17 cellular contexts compared by ENCODE assay signal in the genomic region with DNA sequence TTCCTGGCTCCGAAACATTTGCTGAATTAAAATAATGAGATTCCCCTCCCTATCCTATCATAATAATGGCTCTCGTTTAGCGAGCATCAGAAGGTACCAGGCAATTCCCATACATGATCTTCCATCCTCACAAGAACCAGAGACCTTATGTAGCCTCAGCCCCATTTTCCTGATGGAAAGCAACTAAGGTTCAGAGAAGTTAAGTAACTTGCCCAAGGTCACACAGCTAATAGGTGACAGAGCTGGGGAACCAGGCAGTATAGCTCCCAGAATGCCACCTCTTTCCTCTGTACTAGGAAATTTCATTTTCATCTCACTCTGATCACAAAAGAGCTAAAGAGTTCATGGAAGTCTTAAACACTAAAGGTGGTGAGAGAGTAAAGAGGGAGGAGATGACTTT. TPM values are rescaled to one million over a fixed set of nuclear protein-coding genes. Genes with fewer than 3 reads are reported as not detected.
A peak's percentile ranks its signal among the peaks of the same experiment; 100 is the strongest.
DNase-seq lines count a peak whose midpoint lies in the region; ATAC-seq, FAIRE-seq and TF ChIP-seq lines count a peak whose summit lies in the region.
"Had no signal": no experiment of that assay in that cellular context is flagged by ENCODE, and none has a peak within 500 bp of the region (broad histone marks: within the 10 kb centered on the region; RNA-seq: fewer than 3 reads in every experiment).

No MANE protein-coding gene starts in this region.

- in situ Hi-C loops in HepG2 (cut with HindIII; ENCODE audit: extremely low pct_ligation_motif_present, low pct_unique_long_range_greater_than_20kb), result no loop called here
- in situ Hi-C loops in K562 (cut with MboI), result no loop called here

- CTCF ChIA-PET in HepG2 (lab: Yijun Ruan, JAX; ENCODE audit: low intra/inter-chr PET ratio, low total read pairs) (no interaction called here), K562 (lab: Yijun Ruan, JAX; ENCODE audit: low intra/inter-chr PET ratio) (no interaction called here)

- H3K4me3 ChIP-seq in HepG2 (replicated peaks in 1 of 3; ENCODE audit: insufficient read depth in 1 of 3, low read depth in 2 of 3, low read length in 3 of 3) (no peak overlapping the region), right lobe of liver (no peak overlapping the region), K562 (no peak overlapping the region), neural cell (ENCODE audit: low read length) (peak overlapping the region; percentile 82)
- H3K4me3 ChIP-seq: GM12878, GM23248 had no signal

- BruUV-seq in HepG2 (replicated peaks; lab: Mats Ljungman, UMichigan), result no TSS peak
- BruUV-seq in K562 (replicated peaks; lab: Mats Ljungman, UMichigan), result no TSS peak

- H3K36me3 ChIP-seq in HepG2 (replicated peaks in 1 of 2; ENCODE audit: control insufficient read depth in 1 of 2, insufficient read depth in 2 of 2, low read length in 2 of 2) (no peaks in the 10 kb centered on the region), right lobe of liver (no peaks in the 10 kb centered on the region), K562 (ENCODE audit: control insufficient read depth, insufficient read depth, low read length) (no peaks in the 10 kb centered on the region), neural cell (ENCODE audit: insufficient read depth, low read length) (no peaks in the 10 kb centered on the region)

- TF ChIP-seq RAD21 in HepG2 (CRISPR knock-in tag; IDR thresholded peaks at IDR 0.05) (no peak), K562 (CRISPR knock-in tag; conservative IDR thresholded peaks at IDR 0.05 in 1 of 2, IDR thresholded peaks at IDR 0.05 in 1 of 2) (no peak), neural cell (conservative IDR thresholded peaks at IDR 0.05) (no peak)

- TF ChIP-seq EP300 in HepG2 (IDR thresholded peaks at IDR 0.05; ENCODE audit: low read depth in 2 of 2, low read length in 2 of 2), result no peak
- TF ChIP-seq EP300 in HepG2 (CRISPR knock-in tag; IDR thresholded peaks at IDR 0.05; ENCODE audit: borderline replicate concordance), result no peak
- no peak for TF ChIP-seq EP300 in K562 (IDR thresholded peaks at IDR 0.05; ENCODE audit: low read length)
- TF ChIP-seq EP300 in neural cell (conservative IDR thresholded peaks at IDR 0.05; ENCODE audit: poor library complexity, severe bottlenecking), result no peak

- H2AFZ ChIP-seq in HepG2 (ENCODE audit: low read length) (no peak overlapping the region), K562 (ENCODE audit: low read depth, low read length) (no peak overlapping the region), neural cell (ENCODE audit: low read depth, low read length) (no peak overlapping the region)
- H2AFZ ChIP-seq: GM23248 had no signal

- POLR2A ChIA-PET in HepG2 (lab: Yijun Ruan, JAX) (no interaction called here), K562 (lab: Yijun Ruan, JAX) (no interaction called here)

- H4K20me1 ChIP-seq in HepG2 (ENCODE audit: insufficient read depth, low read length), result no peaks in the 10 kb centered on the region
- H4K20me1 ChIP-seq in K562 (replicated peaks; ENCODE audit: control insufficient read depth, insufficient read depth, low read length), result no peaks in the 10 kb centered on the region
- H4K20me1 ChIP-seq in neural cell (ENCODE audit: insufficient read depth), result no peaks in the 10 kb centered on the region

- no peaks in the 10 kb centered on the region for H3K9me3 Mint-ChIP-seq in type B pancreatic cell
- no peaks in the 10 kb centered on the region for H3K9me3 Mint-ChIP-seq in activated T-helper 17 cell treated with anti-CD3 and anti-CD28 coated beads, Interleukin-2, amount 50 U/mL, for 72 hours
- H3K9me3 Mint-ChIP-seq: CD4-positive, alpha-beta memory T cell had no signal

- 0% methylated on average over 2 of the region's 3 CpGs for WGBS in HepG2 (ENCODE audit: low lambda C conversion rate)
- WGBS in right lobe of liver (ENCODE audit: insufficient coverage, low coverage, low lambda C conversion rate, missing lambda C conversion rate), result 91% methylated on average over 3 of the region's 3 CpGs
- WGBS in K562 (ENCODE audit: insufficient coverage, low coverage, missing lambda C conversion rate), result 0% methylated on average over 2 of the region's 3 CpGs

- H3K4me1 Mint-ChIP-seq in type B pancreatic cell (ENCODE audit: unreplicated experiment), result peaks cover 55% of the 10 kb centered on the region
- H3K4me1 Mint-ChIP-seq in activated T-helper 17 cell treated with anti-CD3 and anti-CD28 coated beads, Interleukin-2, amount 50 U/mL, for 72 hours, result no peaks in the 10 kb centered on the region

- H3K27me3 ChIP-seq in HepG2 (ENCODE audit: control insufficient read depth in 1 of 2, insufficient read depth in 2 of 2, low read length in 2 of 2) (peaks cover 24 to 98% of the 10 kb centered on the region in 2 experiments), right lobe of liver (peaks cover 0 to 9% of the 10 kb centered on the region in 2 donors), K562 (ENCODE audit: control insufficient read depth in 2 of 2, insufficient read depth in 2 of 2, low read length in 2 of 2) (peaks cover 25 to 82% of the 10 kb centered on the region in 2 experiments), neural cell (ENCODE audit: insufficient read depth, low read depth, low read length) (peaks cover 40% of the 10 kb centered on the region)

- H3K27ac ChIP-seq in HepG2 (ENCODE audit: extremely low read length, insufficient read depth, low read length) (no peak overlapping the region), right lobe of liver (no peak overlapping the region), K562 (ENCODE audit: extremely low read depth, low read depth, low read length) (no peak overlapping the region), neural cell (ENCODE audit: low read length) (no peak overlapping the region)
- H3K27ac ChIP-seq: 22Rv1, GM23248 had no signal

- TF ChIP-seq POLR2A in HepG2 (IDR thresholded peaks at IDR 0.05; ENCODE audit: insufficient read depth in 1 of 2, low read depth in 2 of 2, low read length in 2 of 2), result no peak
- TF ChIP-seq POLR2A in right lobe of liver (IDR thresholded peaks at IDR 0.05), result no peak
- no peak for TF ChIP-seq POLR2A in K562 (conservative IDR thresholded peaks at IDR 0.05)

- H3K4me3 Mint-ChIP-seq in type B pancreatic cell, result peak overlapping the region; percentile 79
- H3K4me3 Mint-ChIP-seq in activated T-helper 17 cell treated with anti-CD3 and anti-CD28 coated beads, Interleukin-2, amount 50 U/mL, for 72 hours, result no peak overlapping the region

- H3K9me3 ChIP-seq in HepG2 (ENCODE audit: low read length) (no peaks in the 10 kb centered on the region), right lobe of liver (no peaks in the 10 kb centered on the region), K562 (replicated peaks; ENCODE audit: control insufficient read depth, insufficient read depth, low read depth, low read length) (no peaks in the 10 kb centered on the region), neural cell (ENCODE audit: low read length) (no peaks in the 10 kb centered on the region)

- H3F3A ChIP-seq in neural cell (ENCODE audit: insufficient read depth, low read length, poor library complexity, severe bottlenecking), result no peaks in the 10 kb centered on the region

- H3K4me1 ChIP-seq in HepG2 (ENCODE audit: insufficient read depth, low read length) (peaks cover 15% of the 10 kb centered on the region), right lobe of liver (peaks cover 0 to 7% (median 0%) of the 10 kb centered on the region in 4 donors), K562 (replicated peaks in 1 of 2; ENCODE audit: control insufficient read depth in 2 of 2, insufficient read depth in 2 of 2, low read length in 2 of 2) (peaks cover 0 to 13% of the 10 kb centered on the region in 2 experiments; a peak in 2 of 5 replicates)

- intact Hi-C loops in HepG2 (cut with micrococcal nuclease; ENCODE audit: unreplicated experiment) (loop anchor here (5.0 to 10.0 kb wide), 2 partner anchors 49 to 101 kb away; no protein-coding TSS in a partner anchor), right lobe of liver (cut with DNase I) (no loop called here), K562 (cut with micrococcal nuclease) (no loop called here)

- DNase-seq in HepG2 (ENCODE audit: low spot score) (no peak), right lobe of liver (no peak), K562 (ENCODE audit: extremely low read depth in 1 of 4, low spot score in 3 of 4) (no peak), type B pancreatic cell (ENCODE audit: extremely low spot score, unreplicated experiment) (no peak), NCI-H2107 (lab: John Stamatoyannopoulos, UW) (no peak)
- DNase-seq in NK-92 treated with Interleukin-12 subunit alpha and Interleukin-12 subunit beta, amount 100 ng/mL, for 24 hours (lab: John Stamatoyannopoulos, UW), result no peak
- DNase-seq: AML-193; CD4-positive, alpha-beta memory T cell; DMS79; GM23248; H7 had no signal

- ATAC-seq in HepG2, result no peak
- ATAC-seq in right lobe of liver, result no peak
- no peak for ATAC-seq in K562
- ATAC-seq in activated T-helper 17 cell treated with anti-CD3 and anti-CD28 coated beads, Interleukin-2, amount 50 U/mL, for 72 hours (replicated peaks), result no peak
- ATAC-seq: GM12878 had no signal

- no peaks in the 10 kb centered on the region for H3K9me1 ChIP-seq in K562 (ENCODE audit: control insufficient read depth, insufficient read depth, low read length)

- H3K4me2 ChIP-seq in HepG2 (ENCODE audit: low read depth, low read length), result no peak overlapping the region
- H3K4me2 ChIP-seq in K562 (ENCODE audit: insufficient read depth, low read length), result no peak overlapping the region
- H3K4me2 ChIP-seq in neural cell (ENCODE audit: low read length), result no peak overlapping the region

- TF ChIP-seq CTCF in HepG2 (CRISPR knock-in tag; IDR thresholded peaks at IDR 0.05) (no peak), right lobe of liver (IDR thresholded peaks at IDR 0.05) (no peak), K562 (IDR thresholded peaks at IDR 0.05 in 2 of 3, conservative IDR thresholded peaks at IDR 0.05 in 1 of 3; ENCODE audit: insufficient read depth in 2 of 3, low read depth in 1 of 3, low read length in 3 of 3) (no peak), neural cell (IDR thresholded peaks at IDR 0.05; ENCODE audit: poor library complexity, severe bottlenecking) (no peak), type B pancreatic cell (conservative IDR thresholded peaks at IDR 0.05) (no peak)

- H3K27ac Mint-ChIP-seq in type B pancreatic cell, result no peak overlapping the region
- H3K27ac Mint-ChIP-seq in activated T-helper 17 cell treated with anti-CD3 and anti-CD28 coated beads, Interleukin-2, amount 50 U/mL, for 72 hours, result no peak overlapping the region
- H3K27ac Mint-ChIP-seq: CD4-positive, alpha-beta memory T cell had no signal

- FAIRE-seq in HepG2 (lab: Jason Lieb, UNC), result no peak
- FAIRE-seq in K562 (lab: Jason Lieb, UNC), result no peak
- FAIRE-seq: GM12878, GM18507 had no signal

- peaks cover 4% of the 10 kb centered on the region for H3K36me3 Mint-ChIP-seq in type B pancreatic cell
- no peaks in the 10 kb centered on the region for H3K36me3 Mint-ChIP-seq in activated T-helper 17 cell treated with anti-CD3 and anti-CD28 coated beads, Interleukin-2, amount 50 U/mL, for 72 hours (ENCODE audit: low read depth)
- H3K36me3 Mint-ChIP-seq: CD4-positive, alpha-beta memory T cell had no signal

- H3K79me2 ChIP-seq in HepG2 (ENCODE audit: insufficient read depth, low read length) (no peaks in the 10 kb centered on the region), K562 (ENCODE audit: control insufficient read depth, insufficient read depth, low read length) (no peaks in the 10 kb centered on the region), neural cell (replicated peaks; ENCODE audit: insufficient read depth, low read length) (no peaks in the 10 kb centered on the region)

- no peaks in the 10 kb centered on the region for H3K9me2 ChIP-seq in neural cell (ENCODE audit: insufficient read depth, low read length)

- peaks cover 76% of the 10 kb centered on the region for H3K27me3 Mint-ChIP-seq in type B pancreatic cell
- H3K27me3 Mint-ChIP-seq in activated T-helper 17 cell treated with anti-CD3 and anti-CD28 coated beads, Interleukin-2, amount 50 U/mL, for 72 hours, result peaks cover 60% of the 10 kb centered on the region

- H3K9ac ChIP-seq in HepG2 (ENCODE audit: insufficient read depth, low read depth, low read length), result no peak overlapping the region
- H3K9ac ChIP-seq in K562 (ENCODE audit: insufficient read depth in 1 of 2, low read depth in 2 of 2, low read length in 2 of 2), result no peak overlapping the region
- H3K9ac ChIP-seq in neural cell (ENCODE audit: low read length), result no peak overlapping the region
- H3K9ac ChIP-seq: GM23248 had no signal

RNA-seq across cellular contexts. Expression of a gene that starts 2.4 kb away (rescaled TPM):
- 0.07 and 0.33 TPM in 2 replicates for total RNA-seq in HepG2 (2016; rRNA removed; fragmentation: Illumina TruSeq; extraction: Trizol)
- 0.09 TPM in 1 of 2 replicates, not detected in the other for total RNA-seq in HepG2 (2016; cell fraction: cytosol; rRNA removed; fragmentation: Illumina TruSeq; extraction: Trizol; ENCODE audit: low read depth)
- total RNA-seq in HepG2 (2016; cell fraction: insoluble cytoplasmic fraction; rRNA removed; fragmentation: Illumina TruSeq; extraction: Trizol), result 0.03 and 0.06 TPM in 2 replicates
- 0.07 and 0.09 TPM in 2 replicates for total RNA-seq in HepG2 (2016; cell fraction: membrane; rRNA removed; fragmentation: Illumina TruSeq; extraction: Trizol)
- 0.43 and 0.72 TPM in 2 replicates for total RNA-seq in HepG2 (2016; cell fraction: nucleus; rRNA removed; fragmentation: Illumina TruSeq; extraction: Trizol)
- polyA plus RNA-seq in HepG2 (2011; rRNA removed), result 0.09 and 0.22 TPM in 2 replicates
- polyA plus RNA-seq in HepG2 (2011; cell fraction: cytosol; rRNA removed), result 0.05 TPM in 2 replicates
- 0.52 and 0.96 TPM in 2 replicates for polyA plus RNA-seq in HepG2 (2011; cell fraction: nucleus; rRNA removed)
- 0.17 and 0.23 TPM in 2 replicates for polyA plus RNA-seq in HepG2 (2012)
- polyA plus RNA-seq in HepG2 (2016; cell fraction: cytosol; fragmentation: Illumina TruSeq; extraction: Trizol; ENCODE audit: low read depth), result 0.12 TPM in 1 of 2 replicates, not detected in the other
- 0.17 TPM in 1 of 2 replicates, not detected in the other for polyA plus RNA-seq in HepG2 (2016; cell fraction: insoluble cytoplasmic fraction; fragmentation: Illumina TruSeq; extraction: Trizol; ENCODE audit: low read depth)
- 0.05 TPM in 1 of 2 replicates, not detected in the other for polyA plus RNA-seq in HepG2 (2016; cell fraction: membrane; fragmentation: Illumina TruSeq; extraction: Trizol; ENCODE audit: low read depth)
- 0.11 TPM in 1 of 2 replicates, not detected in the other for polyA plus RNA-seq in HepG2 (2016; cell fraction: nucleus; fragmentation: Illumina TruSeq; extraction: Trizol; ENCODE audit: insufficient read depth, low read depth)
- polyA minus RNA-seq in HepG2 (2011; rRNA and poly(A)+ RNA removed; ENCODE audit: low replicate concordance), result 0.05 and 2.2 TPM in 2 replicates
- 0.59 TPM in 1 of 2 replicates, not detected in the other for polyA minus RNA-seq in HepG2 (2011; cell fraction: cytosol; rRNA and poly(A)+ RNA removed)
- 1.6 and 1.8 TPM in 2 replicates for polyA minus RNA-seq in HepG2 (2011; cell fraction: nucleus; rRNA and poly(A)+ RNA removed)
- total RNA-seq in right lobe of liver, result under 1 TPM in 5 of 6 experiments, not detected in 1; 0.04 to 0.29 (median 0.12) TPM
- 0.44 TPM in 1 of 2 replicates, not detected in the other for total RNA-seq in K562 (2011; cell fraction: chromatin; rRNA removed; ENCODE audit: low replicate concordance)
- total RNA-seq in K562 (2011; cell fraction: nucleolus; rRNA removed), result 0.17 and 0.39 TPM in 2 replicates
- total RNA-seq in K562 (2011; cell fraction: nucleoplasm; rRNA removed), result 0.07 and 0.92 TPM in 2 replicates
- total RNA-seq in K562 (2014; rRNA removed), result 0.04 and 0.05 TPM in 2 replicates
- 0.04 TPM in 1 of 2 replicates, not detected in the other for total RNA-seq in K562 (2014; rRNA removed; fragmentation: Illumina TruSeq; extraction: Trizol)
- not detected in 2 replicates for total RNA-seq in K562 (2015; rRNA removed; fragmentation: Illumina TruSeq; extraction: Trizol)
- 0.09 TPM in 1 of 2 replicates, not detected in the other for total RNA-seq in K562 (2021)
- polyA plus RNA-seq in K562 (2011; rRNA removed), result 0.01 and 0.03 TPM in 2 replicates
- 0.01 and 0.04 TPM in 2 replicates for polyA plus RNA-seq in K562 (2011; cell fraction: cytosol; rRNA removed)
- polyA plus RNA-seq in K562 (2011; cell fraction: nucleus; rRNA removed), result 0.33 and 0.58 TPM in 2 replicates
- 0.03 and 0.06 TPM in 2 replicates for polyA plus RNA-seq in K562 (2012)
- polyA plus RNA-seq in K562 (2014; fragmentation: Illumina TruSeq; extraction: Trizol), result 0.01 and 0.03 TPM in 2 replicates
- not detected for polyA plus RNA-seq in K562 (2014; fragmentation: Nextera tagmentation; extraction: Ambion mirVana)
- 0.04 and 0.11 TPM in 2 replicates for polyA plus RNA-seq in K562 (2014; rRNA removed)
- polyA minus RNA-seq in K562 (2011; rRNA and poly(A)+ RNA removed), result not detected in 2 replicates
- polyA minus RNA-seq in K562 (2011; cell fraction: cytosol; rRNA and poly(A)+ RNA removed), result not detected in 2 replicates
- under 0.01 and 0.33 TPM in 2 replicates for polyA minus RNA-seq in K562 (2011; cell fraction: nucleus; rRNA and poly(A)+ RNA removed)
- polyA plus RNA-seq in neural cell, result 9.5 and 13.5 TPM in 2 replicates
- 18.3 and 20.6 TPM in 2 replicates for polyA minus RNA-seq in neural cell
- 2.2 and 55.7 TPM in 2 replicates for total RNA-seq in type B pancreatic cell (ENCODE audit: low replicate concordance)
- 1 to 10 TPM in 1 of 2 donors, under 1 TPM in 1; 0.56 to 2.0 TPM for total RNA-seq in activated T-helper 17 cell treated with anti-CD3 and anti-CD28 coated beads, Interleukin-2, amount 50 U/mL, for 72 hours
- total RNA-seq: GM23248, HT1080 had no signal
- polyA plus RNA-seq: GM23248 had no signal
